Comparison of ENCODE assay signal across 8 cellular contexts in genomic region chr13:21075303-21076264, GRCh38. TPM values are rescaled to one million over a fixed set of nuclear protein-coding genes. Genes with fewer than 3 reads are reported as not detected.
A peak's percentile ranks its signal among the peaks of the same experiment; 100 is the strongest.
DNase-seq lines count a peak whose midpoint lies in the region; ATAC-seq and TF ChIP-seq lines count a peak whose summit lies in the region.

No MANE protein-coding gene starts in this region.

- H3K4me1 ChIP-seq in adipocyte (ENCODE audit: control insufficient read depth, insufficient read depth, low read length) (peaks cover 33% of the 10 kb centered on the region), iPS-18a (ENCODE audit: control insufficient read depth, low read depth, low read length) (peaks cover 6% of the 10 kb centered on the region)

- peaks cover 61% of the 10 kb centered on the region for H3K4me1 Mint-ChIP-seq in HFFc6 (ENCODE audit: low read depth)

- H3K36me3 ChIP-seq in adipocyte (ENCODE audit: control insufficient read depth, insufficient read depth, low read length, severe bottlenecking) (no peaks in the 10 kb centered on the region), iPS-18a (ENCODE audit: control insufficient read depth, low read depth, low read length) (no peaks in the 10 kb centered on the region)

- H3K9me3 ChIP-seq in adipocyte (ENCODE audit: control insufficient read depth, low read length) (no peaks in the 10 kb centered on the region), iPS-18a (ENCODE audit: control insufficient read depth, low read depth, low read length) (no peaks in the 10 kb centered on the region)

- ATAC-seq in GM19455 (IDR thresholded peaks at IDR 0.05; ENCODE audit: unreplicated experiment), result no peak

- DNase-seq in AG10803 (ENCODE audit: low read depth) (no peak), HFFc6 (no peak), adipocyte (ENCODE audit: low read depth) (peak; percentile 17), NCI-H146 treated with DMSO at 0.1 percent for 48 hours (lab: John Stamatoyannopoulos, UW; ENCODE audit: unreplicated experiment) (no peak), NCI-H446 treated with DMSO at 0.1 percent for 48 hours (lab: John Stamatoyannopoulos, UW) (no peak)

- no peak overlapping the region for H3K27ac ChIP-seq in iPS-18a (ENCODE audit: low read length)
- peak overlapping the region; percentile 7 to 83 (median 60) for H3K27ac ChIP-seq in skin epidermis

- H3K36me3 Mint-ChIP-seq in HFFc6 (ENCODE audit: low read depth), result no peaks in the 10 kb centered on the region

- peaks cover 6% of the 10 kb centered on the region for H3K27me3 Mint-ChIP-seq in HFFc6 (ENCODE audit: insufficient read depth)

- H3K27ac Mint-ChIP-seq in HFFc6, result peak overlapping the region; percentile 33; the same call in 1 of the 2 replicates

- TF ChIP-seq CTCF in AG10803 (conservative IDR thresholded peaks at IDR 0.05; ENCODE audit: low read length) (no peak), HFFc6 (IDR thresholded peaks at IDR 0.05) (no peak)

- H3K27me3 ChIP-seq in adipocyte (replicated peaks; ENCODE audit: control insufficient read depth, insufficient read depth, low read length), result no peaks in the 10 kb centered on the region
- H3K27me3 ChIP-seq in iPS-18a (ENCODE audit: control insufficient read depth, insufficient read depth, low read length), result no peaks in the 10 kb centered on the region

- H3K9ac ChIP-seq in adipocyte (ENCODE audit: low read length) (peak overlapping the region; percentile 88), iPS-18a (ENCODE audit: low read length) (peak overlapping the region; percentile 9)

- peak overlapping the region; percentile 71 for H3K4me3 Mint-ChIP-seq in HFFc6

- H3K9me3 Mint-ChIP-seq in HFFc6, result no peaks in the 10 kb centered on the region

- H3K4me3 ChIP-seq in AG10803 (ENCODE audit: low read length), result peak overlapping the region; percentile 45
- H3K4me3 ChIP-seq in adipocyte (ENCODE audit: low read length), result peak overlapping the region; percentile 82
- peak overlapping the region; percentile 47 for H3K4me3 ChIP-seq in iPS-18a (ENCODE audit: low read length)
- peak overlapping the region; percentile 23 to 44 (median 32) for H3K4me3 ChIP-seq in skin epidermis

RNA-seq across cellular contexts. Expression of gene LATS2, which starts 14.2 kb away (rescaled TPM):
- total RNA-seq in HFFc6 (2021; fragmentation: NEBNext Ultra II Directional; extraction: Animal tissue kit (Norgen Biotek cat#: 25700)), result 10 to 100 TPM; 43.5 to 54.8 (median 44.9) TPM

Comparison
In these comparisons a context has a peak if more than half of its experiments do, and no peak if none do; other contexts are left out.
1. H3K4me3 ChIP-seq: peak in every context shown above with its lines; median percentile 82 in adipocyte; 47 in iPS-18a; 45 in AG10803; 32 in skin epidermis.